ENCODE assay signal across 31 cellular contexts in genomic region chr1:114134518-114134917, GRCh38. TPM values are rescaled to one million over a fixed set of nuclear protein-coding genes. Genes with fewer than 3 reads are reported as not detected.
"Had no signal": no experiment of that assay in that cellular context is flagged by ENCODE, and none has a peak within 500 bp of the region (broad histone marks: within the 10 kb centered on the region; RNA-seq: fewer than 3 reads in every experiment).

No MANE protein-coding gene starts in this region.

- ATAC-seq: activated CD4-positive, CD25-positive, alpha-beta regulatory T cell treated with anti-CD3 and anti-CD28 coated beads, Interleukin-2, amount 50 U/mL, for 24 hours; foreskin keratinocyte; heart left ventricle; left lung; sciatic nerve; stimulated activated memory B cell treated with anti-CD40 and anti-IgM and Interleukin-4, amounts not matched to agents 10 μg/mL and 1 μg/mL and 100 μg/mL, for 72 hours; stimulated activated naive CD8-positive, alpha-beta T cell treated with anti-CD3 and anti-CD28 coated beads, Interleukin-15, amount 100 ng/mL, for 72 hours had no signal

- DNase-seq: activated CD4-positive, alpha-beta T cell treated with anti-CD3 and anti-CD28 coated beads for 48 hours; activated CD4-positive, alpha-beta T cell treated with anti-CD3 and anti-CD28 coated beads, Interleukin-2, amount 50 U/mL, for 48 hours; activated CD8-positive, alpha-beta memory T cell treated with anti-CD3 and anti-CD28 coated beads for 24 hours; activated gamma-delta T cell treated with Interleukin-2 at 50 U/mL for 16 hours; activated naive CD4-positive, alpha-beta T cell treated with anti-CD3 and anti-CD28 coated beads, Interleukin-2, amount 50 U/mL, for 16 hours; amniotic stem cell; central memory CD4-positive, alpha-beta T cell; foreskin keratinocyte; heart left ventricle; left lung; mesendoderm; stimulated activated CD4-positive, alpha-beta T cell treated with anti-CD3 and anti-CD28 coated beads, Interleukin-1b, Interleukin-23, amount 100 ng/mL, for 48 hours; stimulated activated CD4-positive, alpha-beta T cell treated with anti-CD3 and anti-CD28 coated beads, Interleukin-4, amount 100 ng/mL, for 4 hours; stimulated activated CD8-positive, alpha-beta memory T cell treated with anti-CD3 and anti-CD28 coated beads, Interleukin-4, amount 100 ng/mL, for 48 hours; stimulated activated naive CD8-positive, alpha-beta T cell treated with anti-CD3 and anti-CD28 coated beads, Interleukin-15, amount 100 ng/mL, for 72 hours; substantia nigra; uterus had no signal

- H3K27me3 ChIP-seq: uterus had no signal

- H3K36me3 ChIP-seq: esophagus muscularis mucosa, heart left ventricle, left lung, uterus had no signal

- H3K9me3 Mint-ChIP-seq: activated T-helper 1 cell treated with anti-CD3 and anti-CD28 coated beads, Interleukin-12 subunit alpha, Interleukin-12 subunit beta, Interleukin-2, Interleukin-4 antibody, amounts not matched to agents 30 ng/mL and 10 ng/mL and 1 ng/mL, durations not matched to agents 14 hours and 24 hours and 36 hours; dendritic cell treated with granulocyte-macrophage colony-stimulating factor and Interleukin-4, amounts not matched to agents 40 ng/mL and 50 ng/mL, for 4 days; nephron; stimulated activated memory B cell treated with anti-CD40 and anti-IgM and Interleukin-4, amounts not matched to agents 10 μg/mL and 1 μg/mL and 100 μg/mL, for 72 hours; stimulated activated naive CD8-positive, alpha-beta T cell treated with anti-CD3 and anti-CD28 coated beads, Interleukin-15, amount 100 ng/mL, for 72 hours; type B pancreatic cell had no signal

- H3K27ac ChIP-seq: esophagus muscularis mucosa, foreskin keratinocyte, heart left ventricle, left lung, skin epidermis, uterus, VCaP had no signal

- H3K4me3 ChIP-seq: esophagus muscularis mucosa, heart left ventricle, left lung, lung, skin epidermis, uterus had no signal

- H3K9me3 ChIP-seq: esophagus muscularis mucosa, heart left ventricle, left lung, uterus had no signal

- H3K4me3 Mint-ChIP-seq: activated T-helper 1 cell treated with anti-CD3 and anti-CD28 coated beads, Interleukin-12 subunit alpha, Interleukin-12 subunit beta, Interleukin-2, Interleukin-4 antibody, amounts not matched to agents 30 ng/mL and 10 ng/mL and 1 ng/mL, durations not matched to agents 14 hours and 24 hours and 36 hours; dendritic cell treated with granulocyte-macrophage colony-stimulating factor and Interleukin-4, amounts not matched to agents 40 ng/mL and 50 ng/mL, for 4 days; nephron; stimulated activated memory B cell treated with anti-CD40 and anti-IgM and Interleukin-4, amounts not matched to agents 10 μg/mL and 1 μg/mL and 100 μg/mL, for 72 hours; stimulated activated naive CD8-positive, alpha-beta T cell treated with anti-CD3 and anti-CD28 coated beads, Interleukin-15, amount 100 ng/mL, for 72 hours; type B pancreatic cell had no signal

- H3K4me1 ChIP-seq: esophagus muscularis mucosa, foreskin keratinocyte, left lung, uterus had no signal

- H3K4me1 Mint-ChIP-seq: stimulated activated memory B cell treated with anti-CD40 and anti-IgM and Interleukin-4, amounts not matched to agents 10 μg/mL and 1 μg/mL and 100 μg/mL, for 72 hours had no signal

- H3K27ac Mint-ChIP-seq: activated T-helper 1 cell treated with anti-CD3 and anti-CD28 coated beads, Interleukin-12 subunit alpha, Interleukin-12 subunit beta, Interleukin-2, Interleukin-4 antibody, amounts not matched to agents 30 ng/mL and 10 ng/mL and 1 ng/mL, durations not matched to agents 14 hours and 24 hours and 36 hours; dendritic cell treated with granulocyte-macrophage colony-stimulating factor and Interleukin-4, amounts not matched to agents 40 ng/mL and 50 ng/mL, for 4 days; nephron; stimulated activated memory B cell treated with anti-CD40 and anti-IgM and Interleukin-4, amounts not matched to agents 10 μg/mL and 1 μg/mL and 100 μg/mL, for 72 hours; type B pancreatic cell had no signal

- H3K36me3 Mint-ChIP-seq: stimulated activated memory B cell treated with anti-CD40 and anti-IgM and Interleukin-4, amounts not matched to agents 10 μg/mL and 1 μg/mL and 100 μg/mL, for 72 hours; type B pancreatic cell had no signal

RNA-seq across cellular contexts. Expression of gene SYT6, which starts 19.2 kb away (rescaled TPM):
- total RNA-seq: activated T-helper 1 cell treated with anti-CD3 and anti-CD28 coated beads, Interleukin-12 subunit alpha, Interleukin-12 subunit beta, Interleukin-2, Interleukin-4 antibody, amounts not matched to agents 30 ng/mL and 10 ng/mL and 1 ng/mL, durations not matched to agents 14 hours and 24 hours and 36 hours; foreskin keratinocyte; kidney epithelial cell; left lung; renal cortical epithelial cell; T-helper 1 cell treated with Interleukin-12 subunit alpha and Interleukin-12 subunit beta and Interleukin-4 antibody, amounts not matched to agents 30 ng/mL and 1 ng/mL, for 36 hours had no signal
- polyA plus RNA-seq: foreskin keratinocyte had no signal
